In the genomic region with DNA sequence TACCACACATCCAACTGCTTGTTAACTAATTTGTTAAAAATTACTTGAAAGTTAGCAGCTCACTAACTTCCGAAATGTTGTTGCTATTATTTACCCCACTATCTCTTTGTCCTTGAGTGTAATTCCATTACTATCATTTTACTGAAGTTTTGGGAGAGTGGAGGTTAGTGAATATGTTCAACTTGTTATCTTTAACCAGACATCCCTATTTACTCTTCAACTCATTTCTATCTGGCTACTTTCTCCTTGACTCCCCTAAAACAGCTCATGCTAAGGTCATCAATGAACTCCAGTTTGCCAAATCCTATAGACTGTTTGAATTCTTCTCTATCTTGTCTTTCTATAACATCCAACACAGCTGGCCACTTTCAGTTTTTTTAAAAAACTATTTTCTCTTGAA, we compare ENCODE assay signal across 39 cellular contexts. TPM values are rescaled to one million over a fixed set of nuclear protein-coding genes. Genes with fewer than 3 reads are reported as not detected.
"Had no signal": no experiment of that assay in that cellular context is flagged by ENCODE, and none has a peak within 500 bp of the region (broad histone marks: within the 10 kb centered on the region; RNA-seq: fewer than 3 reads in every experiment).

No MANE protein-coding gene starts in this region.

- H3K36me3 ChIP-seq: MG63 had no signal

- H3K4me3 ChIP-seq: MG63 had no signal

- H3K4me2 ChIP-seq: KMS-11 had no signal

- H3K9me3 ChIP-seq: MG63 had no signal

- DNase-seq: Karpas-422, Kasumi-1, MG63, MM.1S, MV-4-11, NCI-H1048, NCI-H1092, NCI-H1092 treated with DMSO at 0.1 percent for 48 hours, NCI-H1105, NCI-H1105 treated with DMSO at 0.1 percent for 48 hours, NCI-H1417, NCI-H1417 treated with DMSO at 0.1 percent for 48 hours, NCI-H1436, NCI-H1436 treated with DMSO at 0.1 percent for 48 hours, NCI-H146, NCI-H1694, NCI-H1694 treated with DMSO at 0.1 percent for 48 hours, NCI-H187, NCI-H187 treated with DMSO at 0.1 percent for 48 hours, NCI-H1930, NCI-H2029, NCI-H2029 treated with DMSO at 0.1 percent for 48 hours, NCI-H2081, NCI-H2081 treated with DMSO at 0.1 percent for 48 hours, NCI-H2107, NCI-H2171, NCI-H2171 treated with DMSO at 0.1 percent for 48 hours, NCI-H2227 treated with DMSO at 0.1 percent for 48 hours, NCI-H226, NCI-H345, NCI-H446, NCI-H446 treated with DMSO at 0.1 percent for 48 hours, NCI-H510A, NCI-H510A treated with DMSO at 0.1 percent for 48 hours had no signal

- H3K27me3 ChIP-seq: MG63 had no signal

- H3K9ac ChIP-seq: KMS-11 had no signal

- H3K27ac ChIP-seq: KMS-11 had no signal

RNA-seq across cellular contexts. Expression of a gene that starts 4.3 kb away (rescaled TPM):
- total RNA-seq: M059J, NCI-H460 had no signal

RNA-seq across cellular contexts. Expression of a gene that starts 51.8 kb away (rescaled TPM):
- total RNA-seq: LHCN-M2, M059J, MCF 10A, NCI-H460 had no signal
